Comparison of ENCODE assay signal across 1 cellular context in the genomic region with DNA sequence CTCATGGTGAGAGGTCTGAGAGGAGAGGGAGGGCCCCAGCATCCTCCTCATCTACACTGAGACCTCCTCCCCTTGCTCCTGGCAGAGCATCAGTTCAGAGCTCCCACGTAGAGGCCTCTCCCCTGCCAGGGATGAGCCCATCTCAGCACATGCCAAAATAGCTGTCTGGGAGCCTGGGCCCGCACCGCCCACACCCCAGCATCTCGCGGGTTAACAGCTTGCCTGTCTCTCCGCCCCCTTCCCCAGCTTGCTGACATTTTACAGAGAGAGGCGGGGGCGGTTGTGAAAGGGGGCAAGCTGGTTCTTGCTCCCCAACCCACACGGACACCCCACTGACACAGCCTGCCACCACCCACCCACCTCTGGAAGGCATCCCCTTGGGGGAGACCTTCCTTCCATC.
TF ChIP-seq lines count a peak whose summit lies in the region.

No MANE protein-coding gene starts in this region.

TF ChIP-seq in HepG2, 621 proteins besides CTCF, POLR2A, EP300 and RAD21:
- TF ChIP-seq ARID2 (CRISPR knock-in tag; IDR thresholded peaks at IDR 0.05; ENCODE audit: borderline replicate concordance) (no peak), ZNF652 (CRISPR knock-in tag; IDR thresholded peaks at IDR 0.05; ENCODE audit: borderline replicate concordance, low read depth) (peak; percentile 45; the same call in 1 of the 2 replicates)
TF ChIP-seq in HepG2: peak in this region for 1.
